In genomic region chr20:62274332-62275262, GRCh38 we compare ENCODE assay signal across 15 cellular contexts. TPM values are rescaled to one million over a fixed set of nuclear protein-coding genes. Genes with fewer than 3 reads are reported as not detected.
DNase-seq lines count a peak whose midpoint lies in the region; ATAC-seq and TF ChIP-seq lines count a peak whose summit lies in the region.
"Had no signal": no experiment of that assay in that cellular context is flagged by ENCODE, and none has a peak within 500 bp of the region (broad histone marks: within the 10 kb centered on the region; RNA-seq: fewer than 3 reads in every experiment).

No MANE protein-coding gene starts in this region.

- BruUV-seq in Caco-2 (replicated peaks; lab: Mats Ljungman, UMichigan), result no TSS peak

- intact Hi-C loops in Caco-2 (cut with micrococcal nuclease; ENCODE audit: unreplicated experiment), result no loop called here

- H3K36me3 Mint-ChIP-seq in IgD-negative memory B cell, result peaks cover 11% of the 10 kb centered on the region
- peaks cover 5% of the 10 kb centered on the region for H3K36me3 Mint-ChIP-seq in activated naive CD8-positive, alpha-beta T cell treated with anti-CD3 and anti-CD28 coated beads, Interleukin-2, amount 50 U/mL, for 24 hours (ENCODE audit: low read depth)
- peaks cover 86% of the 10 kb centered on the region for H3K36me3 Mint-ChIP-seq in Caco-2 (ENCODE audit: insufficient read depth, unreplicated experiment)

- H3K4me3 ChIP-seq in neutrophil (ENCODE audit: low read depth in 1 of 2, low read length in 1 of 2), result no peak overlapping the region
- no peak overlapping the region for H3K4me3 ChIP-seq in Caco-2 (ENCODE audit: low read depth, low read length)
- H3K4me3 ChIP-seq: body of pancreas, right lobe of liver, SJSA1 had no signal

- no peaks in the 10 kb centered on the region for H3K4me1 ChIP-seq in neutrophil (ENCODE audit: control insufficient read depth in 1 of 2, insufficient read depth in 1 of 2, low read depth in 1 of 2, low read length in 1 of 2)
- no peaks in the 10 kb centered on the region for H3K4me1 ChIP-seq in Caco-2
- H3K4me1 ChIP-seq: body of pancreas, right lobe of liver, SJSA1 had no signal

- POLR2A ChIA-PET in Caco-2 (lab: Charles Lee), result no interaction called here

- CTCF ChIA-PET in Caco-2 (lab: Charles Lee), result interaction anchor here (0.6 to 1.9 kb wide), 2 partner anchors 14 to 298 kb away, joined by 3 to 4 read pairs; no protein-coding TSS in a partner anchor

- H3K27me3 Mint-ChIP-seq in IgD-negative memory B cell (no peaks in the 10 kb centered on the region), Caco-2 (ENCODE audit: insufficient read depth, unreplicated experiment) (no peaks in the 10 kb centered on the region)
- H3K27me3 Mint-ChIP-seq in activated naive CD8-positive, alpha-beta T cell treated with anti-CD3 and anti-CD28 coated beads, Interleukin-2, amount 50 U/mL, for 24 hours, result no peaks in the 10 kb centered on the region

- DNase-seq in Caki2 (ENCODE audit: low read depth) (peak; percentile 65), cerebellar cortex (ENCODE audit: low spot score) (peak; percentile 59), HuH-7.5 (ENCODE audit: low spot score) (no peak), NCI-H1417 treated with DMSO at 0.1 percent for 48 hours (lab: John Stamatoyannopoulos, UW) (no peak), Caco-2 (no peak)
- no peak for DNase-seq in activated naive CD8-positive, alpha-beta T cell treated with anti-CD3 and anti-CD28 coated beads, Interleukin-2, amount 50 U/mL, for 24 hours
- DNase-seq: activated T-cell treated with anti-CD3 and anti-CD28 coated beads, Interleukin-2, amount 50 U/mL, for 1 hour; body of pancreas; NCI-H1092; NCI-H748 treated with DMSO at 0.1 percent for 48 hours; right lobe of liver had no signal

- in situ Hi-C loops in Caki2 (cut with HindIII; ENCODE audit: low pct_unique_long_range_greater_than_20kb, low sequenced_read_pairs), result no loop called here

- H3K9me3 Mint-ChIP-seq in IgD-negative memory B cell, result no peaks in the 10 kb centered on the region
- no peaks in the 10 kb centered on the region for H3K9me3 Mint-ChIP-seq in activated naive CD8-positive, alpha-beta T cell treated with anti-CD3 and anti-CD28 coated beads, Interleukin-2, amount 50 U/mL, for 24 hours
- H3K9me3 Mint-ChIP-seq in Caco-2 (ENCODE audit: unreplicated experiment), result no peaks in the 10 kb centered on the region

- H3K36me3 ChIP-seq in neutrophil, result peaks cover 92% of the 10 kb centered on the region
- H3K36me3 ChIP-seq in Caco-2 (ENCODE audit: control insufficient read depth, insufficient read depth, low read length), result peaks cover 6% of the 10 kb centered on the region

- H3K27me3 ChIP-seq in neutrophil, result no peaks in the 10 kb centered on the region
- H3K27me3 ChIP-seq in Caco-2 (replicated peaks; ENCODE audit: control insufficient read depth, insufficient read depth, low read length), result no peaks in the 10 kb centered on the region
- H3K27me3 ChIP-seq: body of pancreas, right lobe of liver, SJSA1 had no signal

- H3K4me3 Mint-ChIP-seq in IgD-negative memory B cell, result peak overlapping the region in 2 of 4 donors; percentile 9 to 75
- H3K4me3 Mint-ChIP-seq in activated naive CD8-positive, alpha-beta T cell treated with anti-CD3 and anti-CD28 coated beads, Interleukin-2, amount 50 U/mL, for 24 hours, result no peak overlapping the region
- H3K4me3 Mint-ChIP-seq in Caco-2 (ENCODE audit: unreplicated experiment), result no peak overlapping the region

- ATAC-seq in activated naive CD8-positive, alpha-beta T cell treated with anti-CD3 and anti-CD28 coated beads, Interleukin-2, amount 50 U/mL, for 24 hours, result no peak
- ATAC-seq: body of pancreas had no signal

- peak overlapping the region; percentile 27 for H3K27ac ChIP-seq in neutrophil
- H3K27ac ChIP-seq: body of pancreas, right lobe of liver, SJSA1 had no signal

- H3K4me1 Mint-ChIP-seq in IgD-negative memory B cell, result peaks cover 17 to 20% (median 18%) of the 10 kb centered on the region in 3 donors
- peaks cover 2% of the 10 kb centered on the region for H3K4me1 Mint-ChIP-seq in activated naive CD8-positive, alpha-beta T cell treated with anti-CD3 and anti-CD28 coated beads, Interleukin-2, amount 50 U/mL, for 24 hours
- H3K4me1 Mint-ChIP-seq in Caco-2 (ENCODE audit: low read depth, unreplicated experiment), result peaks cover 3% of the 10 kb centered on the region

- H3K9me3 ChIP-seq in neutrophil, result no peaks in the 10 kb centered on the region
- H3K9me3 ChIP-seq in Caco-2, result no peaks in the 10 kb centered on the region
- H3K9me3 ChIP-seq: body of pancreas, right lobe of liver, SJSA1 had no signal

- TF ChIP-seq CTCF in neutrophil (IDR thresholded peaks at IDR 0.05) (no peak), Caco-2 (IDR thresholded peaks at IDR 0.05; ENCODE audit: insufficient read depth in 1 of 2, low read depth in 1 of 2, low read length in 1 of 2, severe bottlenecking in 1 of 2, unreplicated experiment in 1 of 2) (no peak)

- H3K27ac Mint-ChIP-seq in IgD-negative memory B cell, result peak overlapping the region in 2 of 3 donors; percentile 23 to 71
- no peak overlapping the region for H3K27ac Mint-ChIP-seq in activated naive CD8-positive, alpha-beta T cell treated with anti-CD3 and anti-CD28 coated beads, Interleukin-2, amount 50 U/mL, for 24 hours
- H3K27ac Mint-ChIP-seq in Caco-2 (ENCODE audit: unreplicated experiment), result no peak overlapping the region

RNA-seq across cellular contexts. Expression of gene ADRM1, which starts 28.2 kb away (rescaled TPM):
- 213 and 243 TPM in 2 replicates for total RNA-seq in Caki2 (2014; rRNA removed; shearing (Covaris generic); ENCODE audit: low replicate concordance)
- 149 TPM for polyA plus RNA-seq in IgD-negative memory B cell
- 261 and 263 TPM in 2 replicates for total RNA-seq in Caco-2 (2022)

RNA-seq across cellular contexts. Expression of gene OSBPL2, which starts 36.3 kb away (rescaled TPM):
- 14.0 and 17.9 TPM in 2 replicates for total RNA-seq in Caki2 (2014; rRNA removed; shearing (Covaris generic); ENCODE audit: low replicate concordance)
- polyA plus RNA-seq in IgD-negative memory B cell, result 25.6 TPM
- total RNA-seq in Caco-2 (2022), result 130 and 132 TPM in 2 replicates

RNA-seq across cellular contexts. Expression of gene HRH3, which starts 54.5 kb away (rescaled TPM):
- not detected in 2 replicates for total RNA-seq in Caki2 (2014; rRNA removed; shearing (Covaris generic); ENCODE audit: low replicate concordance)
- not detected for polyA plus RNA-seq in IgD-negative memory B cell
- total RNA-seq in Caco-2 (2022), result not detected in 2 replicates
- total RNA-seq: mesenteric fat pad, right lobe of liver, SJSA1 had no signal

Comparison
In these comparisons a context has a peak if more than half of its experiments do, and no peak if none do; other contexts are left out.
1. DNase-seq: peak in Caki2 (single experiment) and cerebellar cortex (single experiment); none in HuH-7.5 (single experiment), NCI-H1417 treated with DMSO at 0.1 percent for 48 hours (single experiment), activated naive CD8-positive, alpha-beta T cell treated with anti-CD3 and anti-CD28 coated beads, Interleukin-2, amount 50 U/mL, for 24 hours (single experiment) and Caco-2 (0 of 2).
2. H3K27ac Mint-ChIP-seq: peak in IgD-negative memory B cell (2 of 3); none in activated naive CD8-positive, alpha-beta T cell treated with anti-CD3 and anti-CD28 coated beads, Interleukin-2, amount 50 U/mL, for 24 hours (single experiment) and Caco-2 (single experiment).